In the genomic region with DNA sequence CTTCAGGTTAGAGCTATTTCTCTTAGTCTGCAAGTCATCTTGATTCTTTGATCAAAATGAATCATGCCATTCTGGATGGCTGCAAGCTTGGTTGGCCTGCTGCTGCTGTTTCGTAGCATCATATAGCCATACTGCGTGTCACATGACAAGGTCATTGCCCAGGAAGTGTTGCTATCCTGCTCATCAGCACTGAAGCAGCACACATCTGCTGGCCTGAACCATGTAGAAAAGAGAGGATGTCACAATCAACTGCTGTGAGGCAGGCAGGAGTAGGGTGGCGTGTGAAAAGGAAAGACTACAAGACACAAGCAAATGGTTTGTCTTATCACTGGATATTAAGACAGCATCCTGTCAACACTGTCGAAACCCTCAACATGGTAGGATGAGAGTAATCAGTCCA, we compare ENCODE assay signal across 33 cellular contexts.
"Had no signal": no experiment of that assay in that cellular context is flagged by ENCODE, and none has a peak within 500 bp of the region (broad histone marks: within the 10 kb centered on the region; RNA-seq: fewer than 3 reads in every experiment).

No MANE protein-coding gene starts in this region.

- H3K36me3 Mint-ChIP-seq: activated naive CD8-positive, alpha-beta T cell; brain; mesothelial cell of epicardium; naive B cell had no signal

- H3K27ac ChIP-seq: adrenal gland, ascending aorta, cardiac muscle cell, pancreas, prostate gland, sigmoid colon, suprapubic skin, tibial nerve, WERI-Rb-1 had no signal

- ATAC-seq: activated CD4-positive, CD25-positive, alpha-beta regulatory T cell treated with anti-CD3 and anti-CD28 coated beads, Interleukin-2, amount 50 U/mL, for 24 hours; effector memory CD8-positive, alpha-beta T cell; pancreas; T-helper 17 cell had no signal

- H3K27me3 ChIP-seq: adrenal gland, ascending aorta, cardiac muscle cell, pancreas, sigmoid colon, suprapubic skin, tibial nerve had no signal

- DNase-seq: activated CD4-positive, alpha-beta memory T cell treated with anti-CD3 and anti-CD28 coated beads, Interleukin-2, amount 10 ng/mL, durations not matched to agents 7 days and 5 days; activated CD4-positive, alpha-beta T cell treated with anti-CD3 and anti-CD28 coated beads, Interleukin-2, amount 10 ng/mL, durations not matched to agents 7 days and 5 days; activated CD8-positive, alpha-beta memory T cell treated with anti-CD3 and anti-CD28 coated beads, Interleukin-2, amount 50 U/mL, for 48 hours; activated naive CD4-positive, alpha-beta T cell; activated T-cell treated with anti-CD3 and anti-CD28 coated beads, Interleukin-2, amount 50 U/mL, for 24 hours; adrenal gland; cerebellar nuclear complex; cortex of kidney; effector memory CD8-positive, alpha-beta T cell; foreskin fibroblast; head of caudate nucleus; hippocampal formation; kidney; naive B cell; nucleus accumbens; pancreas; sigmoid colon; small intestine; stimulated activated CD4-positive, alpha-beta T cell treated with anti-CD3 and anti-CD28 coated beads, Interleukin-1b, Interleukin-23, amount 100 ng/mL, for 48 hours; stimulated activated naive CD4-positive, alpha-beta T cell; T-helper 17 cell; T1000; WERI-Rb-1 had no signal

- H3K4me1 ChIP-seq: adrenal gland, ascending aorta, pancreas, prostate gland, sigmoid colon, suprapubic skin, tibial nerve had no signal

- H3K36me3 ChIP-seq: adrenal gland, ascending aorta, cardiac muscle cell, pancreas, prostate gland, sigmoid colon, suprapubic skin, tibial nerve, WERI-Rb-1 had no signal

- H3K27me3 Mint-ChIP-seq: activated CD4-positive, alpha-beta memory T cell treated with anti-CD3 and anti-CD28 coated beads, Interleukin-2, amount 10 ng/mL, durations not matched to agents 7 days and 5 days; activated CD4-positive, alpha-beta T cell treated with anti-CD3 and anti-CD28 coated beads, Interleukin-2, amount 10 ng/mL, durations not matched to agents 7 days and 5 days; activated naive CD8-positive, alpha-beta T cell; activated T-cell treated with anti-CD3 and anti-CD28 coated beads, Interleukin-2, amount 50 U/mL, for 24 hours; brain; effector memory CD8-positive, alpha-beta T cell; naive B cell; T-helper 17 cell had no signal

- H3K9me3 ChIP-seq: adrenal gland, ascending aorta, pancreas, prostate gland, sigmoid colon, suprapubic skin, tibial nerve had no signal

- H3K4me1 Mint-ChIP-seq: activated CD4-positive, alpha-beta T cell treated with anti-CD3 and anti-CD28 coated beads, Interleukin-2, amount 10 ng/mL, durations not matched to agents 7 days and 5 days; mesothelial cell of epicardium; naive B cell; neural crest cell; T-helper 17 cell had no signal

- H3K4me3 Mint-ChIP-seq: activated CD4-positive, alpha-beta memory T cell treated with anti-CD3 and anti-CD28 coated beads, Interleukin-2, amount 10 ng/mL, durations not matched to agents 7 days and 5 days; activated CD4-positive, alpha-beta T cell treated with anti-CD3 and anti-CD28 coated beads, Interleukin-2, amount 10 ng/mL, durations not matched to agents 7 days and 5 days; activated naive CD8-positive, alpha-beta T cell; activated T-cell treated with anti-CD3 and anti-CD28 coated beads, Interleukin-2, amount 50 U/mL, for 24 hours; brain; effector memory CD8-positive, alpha-beta T cell; mesothelial cell of epicardium; naive B cell; neural crest cell; T-helper 17 cell had no signal

- H3K27ac Mint-ChIP-seq: activated CD4-positive, alpha-beta memory T cell treated with anti-CD3 and anti-CD28 coated beads, Interleukin-2, amount 10 ng/mL, durations not matched to agents 7 days and 5 days; activated CD4-positive, alpha-beta T cell treated with anti-CD3 and anti-CD28 coated beads, Interleukin-2, amount 10 ng/mL, durations not matched to agents 7 days and 5 days; activated naive CD8-positive, alpha-beta T cell; activated T-cell treated with anti-CD3 and anti-CD28 coated beads, Interleukin-2, amount 50 U/mL, for 24 hours; effector memory CD8-positive, alpha-beta T cell; mesothelial cell of epicardium; naive B cell; T-helper 17 cell had no signal

- H3K9me3 Mint-ChIP-seq: activated CD4-positive, alpha-beta T cell treated with anti-CD3 and anti-CD28 coated beads, Interleukin-2, amount 10 ng/mL, durations not matched to agents 7 days and 5 days; brain; effector memory CD8-positive, alpha-beta T cell; neural crest cell had no signal

- H3K4me3 ChIP-seq: adrenal gland, ascending aorta, cardiac muscle cell, pancreas, prostate gland, sigmoid colon, suprapubic skin, tibial nerve had no signal
